ENCODE assay signal across 8 cellular contexts in the genomic region with DNA sequence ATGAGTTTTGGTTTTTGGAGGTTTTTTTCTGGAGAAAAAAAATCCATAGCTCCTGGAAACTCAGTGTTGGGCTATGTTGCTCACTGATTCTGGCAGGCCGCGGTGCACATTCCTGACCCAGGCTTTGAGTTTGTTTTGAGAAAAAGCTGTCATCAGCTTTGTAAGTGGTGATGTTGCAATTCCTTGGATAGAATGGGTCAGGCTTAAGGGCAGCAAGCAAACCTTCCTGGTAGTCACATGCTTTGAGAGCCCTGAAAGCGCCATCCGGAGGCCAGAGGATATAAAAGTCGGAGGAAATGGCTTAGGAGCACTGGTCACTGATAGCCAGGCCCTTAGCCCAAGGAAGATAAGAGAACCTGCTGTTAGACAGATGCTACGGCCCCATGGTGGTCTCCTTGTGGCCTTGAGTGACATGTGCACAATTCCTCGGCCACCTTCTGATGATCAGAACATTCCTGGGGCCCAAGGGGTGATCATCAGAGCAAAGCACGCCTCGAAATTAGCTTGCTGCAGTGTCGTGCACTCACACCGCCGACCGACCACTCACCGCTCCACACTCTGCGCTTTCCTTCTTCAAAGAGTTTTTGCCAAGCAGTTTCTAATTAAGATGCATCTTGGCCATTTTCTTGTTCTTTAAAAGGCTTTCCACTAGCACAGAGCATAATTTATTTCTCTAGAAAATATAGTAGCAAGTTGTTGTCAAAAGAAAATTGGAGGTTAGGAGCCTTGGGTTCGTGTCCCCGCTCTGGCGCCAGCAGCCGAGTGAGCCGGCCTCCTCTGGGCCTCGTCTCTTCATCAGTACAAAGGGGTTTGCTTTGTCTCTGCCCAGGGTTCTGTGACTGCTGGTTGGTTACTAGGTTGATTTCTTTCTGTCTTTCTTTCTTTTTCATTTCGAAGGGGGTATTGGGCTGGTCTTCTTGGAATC.
DNase-seq lines count a peak whose midpoint lies in the region; ATAC-seq and TF ChIP-seq lines count a peak whose summit lies in the region.

No MANE protein-coding gene starts in this region.

- no TSS peak for BruUV-seq in OCI-LY7 (replicated peaks; lab: Mats Ljungman, UMichigan)

- H3K9me3 Mint-ChIP-seq in neural crest cell: no peaks in the 10 kb centered on the region
- no peaks in the 10 kb centered on the region for H3K9me3 Mint-ChIP-seq in stimulated activated memory B cell treated with anti-CD40 and anti-IgM and Interleukin-4, amounts not matched to agents 10 μg/mL and 1 μg/mL and 100 μg/mL, for 72 hours

- intact Hi-C loops in OCI-LY7 (cut with micrococcal nuclease; ENCODE audit: unreplicated experiment): no loop called here

- H3K4me3 ChIP-seq in OCI-LY7 (ENCODE audit: low read depth, low read length, poor library complexity, severe bottlenecking): no peak overlapping the region

- no peaks in the 10 kb centered on the region for H3K9me2 ChIP-seq in OCI-LY7 (ENCODE audit: insufficient read depth, low read length)

- H3K9me3 ChIP-seq in OCI-LY7 (ENCODE audit: low read length): no peaks in the 10 kb centered on the region

- H3K4me1 ChIP-seq in OCI-LY7 (ENCODE audit: insufficient read depth, low read length, poor library complexity, severe bottlenecking): no peaks in the 10 kb centered on the region

- H3K79me2 ChIP-seq in OCI-LY7 (ENCODE audit: insufficient read depth, low read depth, low read length): no peaks in the 10 kb centered on the region

- H3K4me3 Mint-ChIP-seq in neural crest cell: no peak overlapping the region
- H3K4me3 Mint-ChIP-seq in stimulated activated memory B cell treated with anti-CD40 and anti-IgM and Interleukin-4, amounts not matched to agents 10 μg/mL and 1 μg/mL and 100 μg/mL, for 72 hours: no peak overlapping the region

- no peak overlapping the region for H3K4me2 ChIP-seq in OCI-LY7 (ENCODE audit: low read length)

- H3K4me1 Mint-ChIP-seq in neural crest cell: peaks cover 59% of the 10 kb centered on the region
- no peaks in the 10 kb centered on the region for H3K4me1 Mint-ChIP-seq in stimulated activated memory B cell treated with anti-CD40 and anti-IgM and Interleukin-4, amounts not matched to agents 10 μg/mL and 1 μg/mL and 100 μg/mL, for 72 hours

- H3K27me3 Mint-ChIP-seq in neural crest cell (ENCODE audit: low read depth): no peaks in the 10 kb centered on the region
- peaks cover 35% of the 10 kb centered on the region for H3K27me3 Mint-ChIP-seq in stimulated activated memory B cell treated with anti-CD40 and anti-IgM and Interleukin-4, amounts not matched to agents 10 μg/mL and 1 μg/mL and 100 μg/mL, for 72 hours

- H3K36me3 ChIP-seq in OCI-LY7 (ENCODE audit: insufficient read depth, low read length): no peaks in the 10 kb centered on the region

- DNase-seq in ELF-1 (ENCODE audit: low read depth, low spot score): peak; percentile 91
- no peak for DNase-seq in OCI-LY7 (ENCODE audit: low spot score)
- DNase-seq in fibroblast of gingiva (ENCODE audit: low read depth): peak; percentile 98
- no peak for DNase-seq in neural crest cell (ENCODE audit: low read depth, low spot score)
- no peak for DNase-seq in activated CD4-positive, CD25-positive, alpha-beta regulatory T cell treated with anti-CD3 and anti-CD28 coated beads, Interleukin-2, amount 50 U/mL, for 72 hours
- no peak for DNase-seq in cerebellum (ENCODE audit: low spot score)

- CTCF ChIA-PET in OCI-LY7 (lab: Charles Lee; ENCODE audit: unreplicated experiment): no interaction called here

- no peak overlapping the region for H3K27ac ChIP-seq in OCI-LY7 (ENCODE audit: low read depth, low read length, poor library complexity, severe bottlenecking)

- H3K27ac Mint-ChIP-seq in neural crest cell (ENCODE audit: unreplicated experiment): peak overlapping the region; percentile 78
- no peak overlapping the region for H3K27ac Mint-ChIP-seq in stimulated activated memory B cell treated with anti-CD40 and anti-IgM and Interleukin-4, amounts not matched to agents 10 μg/mL and 1 μg/mL and 100 μg/mL, for 72 hours

- H2AFZ ChIP-seq in OCI-LY7 (ENCODE audit: low read length): no peak overlapping the region

- H4K20me1 ChIP-seq in OCI-LY7 (ENCODE audit: insufficient read depth, low read length): no peaks in the 10 kb centered on the region

- TF ChIP-seq CTCF in OCI-LY7 (conservative IDR thresholded peaks at IDR 0.05; ENCODE audit: low read length): peak; percentile 44; the same call in 1 of the 2 replicates
- peak; percentile 21 for TF ChIP-seq CTCF in neural crest cell (conservative IDR thresholded peaks at IDR 0.05)

- no peaks in the 10 kb centered on the region for H3K36me3 Mint-ChIP-seq in neural crest cell (ENCODE audit: low read depth)
- no peaks in the 10 kb centered on the region for H3K36me3 Mint-ChIP-seq in stimulated activated memory B cell treated with anti-CD40 and anti-IgM and Interleukin-4, amounts not matched to agents 10 μg/mL and 1 μg/mL and 100 μg/mL, for 72 hours

- POLR2A ChIA-PET in OCI-LY7 (lab: Charles Lee): no interaction called here

- no peak for ATAC-seq in stimulated activated memory B cell treated with anti-CD40 and anti-IgM and Interleukin-4, amounts not matched to agents 10 μg/mL and 1 μg/mL and 100 μg/mL, for 72 hours
- no peak for ATAC-seq in GM21786 (IDR thresholded peaks at IDR 0.05; ENCODE audit: unreplicated experiment)

Comparison
In these comparisons a context has a peak if more than half of its experiments do, and no peak if none do; other contexts are left out.
1. DNase-seq: peak in ELF-1 (single experiment) and fibroblast of gingiva (single experiment); none in OCI-LY7 (single experiment), neural crest cell (single experiment), activated CD4-positive, CD25-positive, alpha-beta regulatory T cell treated with anti-CD3 and anti-CD28 coated beads, Interleukin-2, amount 50 U/mL, for 72 hours (single experiment) and cerebellum (single experiment).